20 cellular contexts compared by ENCODE assay signal in genomic region chr2:219086215-219086614, GRCh38. TPM values are rescaled to one million over a fixed set of nuclear protein-coding genes. Genes with fewer than 3 reads are reported as not detected.
"Had no signal": no experiment of that assay in that cellular context is flagged by ENCODE, and none has a peak within 500 bp of the region (broad histone marks: within the 10 kb centered on the region; RNA-seq: fewer than 3 reads in every experiment).

No MANE protein-coding gene starts in this region.

- H3K36me3 ChIP-seq: lower lobe of right lung, ovary, thoracic aorta had no signal

- H3K9me3 ChIP-seq: lower lobe of right lung, ovary, thoracic aorta had no signal

- H3K4me3 ChIP-seq: lower lobe of right lung, ovary, thoracic aorta had no signal

- FAIRE-seq: astrocyte, bronchial epithelial cell had no signal

- H3K27me3 Mint-ChIP-seq: activated CD8-positive, alpha-beta memory T cell treated with anti-CD3 and anti-CD28 coated beads, Interleukin-2, amount 10 ng/mL, durations not matched to agents 7 days and 5 days; effector memory CD8-positive, alpha-beta T cell had no signal

- H3K4me3 Mint-ChIP-seq: activated CD8-positive, alpha-beta memory T cell treated with anti-CD3 and anti-CD28 coated beads, Interleukin-2, amount 10 ng/mL, durations not matched to agents 7 days and 5 days; effector memory CD8-positive, alpha-beta T cell; mesothelial cell of epicardium had no signal

- DNase-seq: activated CD4-positive, alpha-beta T cell treated with anti-CD3 and anti-CD28 coated beads, Interleukin-2, amount 50 U/mL, for 48 hours; activated CD8-positive, alpha-beta memory T cell treated with anti-CD3 and anti-CD28 coated beads, Interleukin-2, amount 10 ng/mL, durations not matched to agents 7 days and 5 days; activated naive CD4-positive, alpha-beta T cell treated with anti-CD3 and anti-CD28 coated beads, Interleukin-2, amount 50 U/mL, for 16 hours; activated T-cell treated with anti-CD3 and anti-CD28 coated beads, Interleukin-2, amount 50 U/mL, for 1 hour; dermis blood vessel endothelial cell; effector memory CD8-positive, alpha-beta T cell; foreskin melanocyte; lower lobe of right lung; ovary; stimulated activated CD4-positive, alpha-beta T cell treated with anti-CD3 and anti-CD28 coated beads, Interleukin-2, amount 100 ng/mL, for 24 hours had no signal

- H3K4me1 Mint-ChIP-seq: mesothelial cell of epicardium had no signal

- H3K27ac ChIP-seq: epithelial cell of prostate, lower lobe of right lung, ovary, thoracic aorta, VCaP had no signal

- H3K27me3 ChIP-seq: ovary had no signal

- H3K36me3 Mint-ChIP-seq: activated CD8-positive, alpha-beta memory T cell treated with anti-CD3 and anti-CD28 coated beads, Interleukin-2, amount 10 ng/mL, durations not matched to agents 7 days and 5 days; mesothelial cell of epicardium had no signal

- H3K9me3 Mint-ChIP-seq: effector memory CD8-positive, alpha-beta T cell had no signal

- ATAC-seq: activated CD8-positive, alpha-beta memory T cell treated with anti-CD3 and anti-CD28 coated beads, Interleukin-2, amount 10 ng/mL, durations not matched to agents 7 days and 5 days; effector memory CD8-positive, alpha-beta T cell had no signal

- H3K27ac Mint-ChIP-seq: activated CD8-positive, alpha-beta memory T cell treated with anti-CD3 and anti-CD28 coated beads, Interleukin-2, amount 10 ng/mL, durations not matched to agents 7 days and 5 days; mesothelial cell of epicardium had no signal

RNA-seq across cellular contexts. Expression of gene IHH, which starts 25.5 kb away (rescaled TPM):
- total RNA-seq: activated CD8-positive, alpha-beta memory T cell treated with anti-CD3 and anti-CD28 coated beads, Interleukin-2, amount 10 ng/mL, durations not matched to agents 7 days and 5 days; astrocyte; bronchial epithelial cell; cerebellum; dermis blood vessel endothelial cell; fibroblast of lung; ureter had no signal
- polyA plus RNA-seq: fibroblast of lung, neural cell had no signal

RNA-seq across cellular contexts. Expression of gene CFAP65, which starts 44.9 kb away (rescaled TPM):
- total RNA-seq: activated CD8-positive, alpha-beta memory T cell treated with anti-CD3 and anti-CD28 coated beads, Interleukin-2, amount 10 ng/mL, durations not matched to agents 7 days and 5 days; bronchial epithelial cell; dermis blood vessel endothelial cell; fibroblast of lung; mesothelial cell of epicardium; thoracic aorta; ureter had no signal
- polyA plus RNA-seq: fibroblast of lung had no signal
